9 cellular contexts compared by ENCODE assay signal in genomic region chr1:15741183-15741850, GRCh38. TPM values are rescaled to one million over a fixed set of nuclear protein-coding genes. Genes with fewer than 3 reads are reported as not detected.
A peak's percentile ranks its signal among the peaks of the same experiment; 100 is the strongest.
DNase-seq lines count a peak whose midpoint lies in the region; ATAC-seq, FAIRE-seq and TF ChIP-seq lines count a peak whose summit lies in the region.
"Had no signal": no experiment of that assay in that cellular context is flagged by ENCODE, and none has a peak within 500 bp of the region (broad histone marks: within the 10 kb centered on the region; RNA-seq: fewer than 3 reads in every experiment).

No MANE protein-coding gene starts in this region.

- H3K9ac ChIP-seq in MM.1S (ENCODE audit: low read length) (no peak overlapping the region), SK-N-SH (no peak overlapping the region)

- 0 out of 2 replicates have a peak overlapping the region, but pooled peaks have one; percentile 28 for H2AFZ ChIP-seq in MM.1S (ENCODE audit: low read length)
- H2AFZ ChIP-seq in SK-N-SH (ENCODE audit: low read depth): no peak overlapping the region

- ATAC-seq in Right ventricle myocardium superior (ENCODE audit: poor library complexity): peak; percentile 78

- no peak overlapping the region for H3K4me3 Mint-ChIP-seq in activated naive CD4-positive, alpha-beta T cell treated with anti-CD3 and anti-CD28 coated beads for 36 hours

- H3K4me1 ChIP-seq in MM.1S (ENCODE audit: low read length) (peaks cover 1% of the 10 kb centered on the region; the same call in 1 of the 2 replicates), SK-N-SH (ENCODE audit: control insufficient read depth in 1 of 2, insufficient read depth in 2 of 2, low read depth in 1 of 2, low read length in 1 of 2) (peaks cover 0 to 32% of the 10 kb centered on the region in 2 experiments; a peak in 1 of 4 replicates), uterus (no peaks in the 10 kb centered on the region)

- DNase-seq in GM18507 (ENCODE audit: extremely low spot score, insufficient read length, low read depth) (peak; percentile 85), MM.1S (peak; percentile 72), SK-N-SH (peak; percentile 88), Right ventricle myocardium superior (peak; percentile 86), posterior vena cava (ENCODE audit: low spot score) (peak; percentile 91), uterus (peak; percentile 80 to 82)
- peak; percentile 87 for DNase-seq in activated naive CD4-positive, alpha-beta T cell treated with anti-CD3 and anti-CD28 coated beads for 36 hours

- H3K27me3 Mint-ChIP-seq in activated naive CD4-positive, alpha-beta T cell treated with anti-CD3 and anti-CD28 coated beads for 36 hours (ENCODE audit: low read depth): no peaks in the 10 kb centered on the region

- H3K27ac ChIP-seq in 22Rv1: no peak overlapping the region
- H3K27ac ChIP-seq in MM.1S (ENCODE audit: low read length): no peak overlapping the region
- no peak overlapping the region for H3K27ac ChIP-seq in SK-N-SH (ENCODE audit: low read depth in 2 of 2, low read length in 1 of 2)
- no peak overlapping the region for H3K27ac ChIP-seq in uterus

- H3K27me3 ChIP-seq in MM.1S (replicated peaks; ENCODE audit: insufficient read depth, low read length) (no peaks in the 10 kb centered on the region), SK-N-SH (ENCODE audit: insufficient read depth) (no peaks in the 10 kb centered on the region), uterus (no peaks in the 10 kb centered on the region)

- H3K79me2 ChIP-seq in MM.1S (ENCODE audit: low read length) (no peaks in the 10 kb centered on the region), SK-N-SH (ENCODE audit: insufficient read depth) (no peaks in the 10 kb centered on the region)

- peak; percentile 96 for TF ChIP-seq CTCF in 22Rv1 (IDR thresholded peaks at IDR 0.05)
- peak; percentile 94 for TF ChIP-seq CTCF in MM.1S (IDR thresholded peaks at IDR 0.05; ENCODE audit: low read length)
- peak; percentile 68 for TF ChIP-seq CTCF in SK-N-SH (IDR thresholded peaks at IDR 0.05)
- TF ChIP-seq CTCF in uterus (IDR thresholded peaks at IDR 0.05): peak; percentile 75 to 90 (median 85)

- H3K36me3 ChIP-seq in MM.1S (replicated peaks; ENCODE audit: insufficient read depth, low read length): no peaks in the 10 kb centered on the region
- no peaks in the 10 kb centered on the region for H3K36me3 ChIP-seq in SK-N-SH (replicated peaks in 1 of 2; ENCODE audit: control insufficient read depth in 1 of 2, insufficient read depth in 2 of 2, low read length in 1 of 2)
- H3K36me3 ChIP-seq in uterus: no peaks in the 10 kb centered on the region

- no peak for TF ChIP-seq EP300 in SK-N-SH (IDR thresholded peaks at IDR 0.05; ENCODE audit: borderline replicate concordance in 1 of 2, low read depth in 1 of 2, low read length in 1 of 2)

- H3F3A ChIP-seq in MM.1S (ENCODE audit: insufficient read depth, low read length) (no peaks in the 10 kb centered on the region), SK-N-SH (replicated peaks; ENCODE audit: insufficient read depth) (no peaks in the 10 kb centered on the region)

- H3K36me3 Mint-ChIP-seq in activated naive CD4-positive, alpha-beta T cell treated with anti-CD3 and anti-CD28 coated beads for 36 hours (ENCODE audit: low read depth): no peaks in the 10 kb centered on the region

- 52% methylated on average over 12 of the region's 14 CpGs for WGBS in SK-N-SH (ENCODE audit: low lambda C conversion rate)

- H3K4me3 ChIP-seq in MM.1S (ENCODE audit: low read length) (no peak overlapping the region), SK-N-SH (ENCODE audit: low read depth in 2 of 2, low read length in 1 of 2) (peak overlapping the region in 1 of 2 experiments; percentile 46; a peak in 1 of 4 replicates), uterus (no peak overlapping the region)

- peak overlapping the region; percentile 19; the same call in 1 of the 2 replicates for H3K4me2 ChIP-seq in MM.1S (ENCODE audit: low read depth, low read length)
- H3K4me2 ChIP-seq in SK-N-SH: no peak overlapping the region

- no peaks in the 10 kb centered on the region for H3K9me3 Mint-ChIP-seq in activated naive CD4-positive, alpha-beta T cell treated with anti-CD3 and anti-CD28 coated beads for 36 hours

- H3K9me3 ChIP-seq in MM.1S (replicated peaks; ENCODE audit: insufficient read depth, low read length): no peaks in the 10 kb centered on the region
- H3K9me3 ChIP-seq in SK-N-SH: no peaks in the 10 kb centered on the region
- H3K9me3 ChIP-seq in uterus: no peaks in the 10 kb centered on the region

- peaks cover 5% of the 10 kb centered on the region for H3K4me1 Mint-ChIP-seq in activated naive CD4-positive, alpha-beta T cell treated with anti-CD3 and anti-CD28 coated beads for 36 hours (ENCODE audit: low read depth)

- FAIRE-seq in GM18507 (lab: Jason Lieb, UNC): peak; percentile 76

- no peak overlapping the region for H3K27ac Mint-ChIP-seq in activated naive CD4-positive, alpha-beta T cell treated with anti-CD3 and anti-CD28 coated beads for 36 hours

- intact Hi-C loops in activated naive CD4-positive, alpha-beta T cell treated with anti-CD3 and anti-CD28 coated beads for 36 hours (cut with micrococcal nuclease): loop anchor here (1.0 to 5.0 kb wide), 4 partner anchors 84 to 419 kb away; a partner anchor contains a TSS
- intact Hi-C loops in Right ventricle myocardium superior (cut with DNase I): loop anchor here (5.0 kb wide), 1 partner anchor 144 kb away; no protein-coding TSS in a partner anchor
- intact Hi-C loops in posterior vena cava (cut with DNase I): loop anchor here in 1 of 2 donors (1.0 kb wide), 1 partner anchor 50 kb away; no protein-coding TSS in a partner anchor
- intact Hi-C loops in uterus (cut with DNase I; ENCODE audit: low total_unique reads): loop anchor here (10.0 kb wide), 1 partner anchor 147 kb away; no protein-coding TSS in a partner anchor

- H3K9me2 ChIP-seq in MM.1S (replicated peaks; ENCODE audit: insufficient read depth, low read length) (no peaks in the 10 kb centered on the region), SK-N-SH (no peaks in the 10 kb centered on the region)

- POLR2A ChIA-PET in SK-N-SH (lab: Yijun Ruan, JAX): no interaction called here

- no peak for TF ChIP-seq POLR2A in uterus (IDR thresholded peaks at IDR 0.05)

- H4K20me1 ChIP-seq in MM.1S (ENCODE audit: insufficient read depth, low read length) (no peaks in the 10 kb centered on the region), SK-N-SH (ENCODE audit: insufficient read depth) (no peaks in the 10 kb centered on the region)

- peak; percentile 85 for TF ChIP-seq RAD21 in SK-N-SH (IDR thresholded peaks at IDR 0.05; ENCODE audit: low read length)

- CTCF ChIA-PET in SK-N-SH (lab: Yijun Ruan, JAX): interaction anchor here (0.6 to 2.3 kb wide), 36 partner anchors 9 to 418 kb away, joined by 3 to 14 read pairs (median 3); partner anchors contain the start of genes AGMAT, DDI2, DNAJC16 and FBLIM1
- CTCF ChIA-PET in activated naive CD4-positive, alpha-beta T cell treated with anti-CD3 and anti-CD28 coated beads for 36 hours (lab: Charles Lee): interaction anchor here (0.7 to 2.0 kb wide), 12 partner anchors 12 to 214 kb away, joined by 3 to 10 read pairs (median 4); no protein-coding TSS in a partner anchor

TF ChIP-seq in SK-N-SH, 30 proteins besides CTCF, POLR2A, EP300 and RAD21:
- no peak for TF ChIP-seq NRF1 (IDR thresholded peaks at IDR 0.05; ENCODE audit: low read depth, low read length)
- TF ChIP-seq TAF1 (IDR thresholded peaks at IDR 0.05; ENCODE audit: borderline replicate concordance, low read depth, low read length): no peak
- peak; percentile 40; the same call in 1 of the 2 replicates for TF ChIP-seq RCOR1 (IDR thresholded peaks at IDR 0.05; ENCODE audit: low read length)
- no peak for TF ChIP-seq TCF12 (IDR thresholded peaks at IDR 0.05)
- TF ChIP-seq SMC3 (IDR thresholded peaks at IDR 0.05; ENCODE audit: low read depth, low read length): peak; percentile 63

RNA-seq across cellular contexts. Expression of gene TMEM82, which starts 1.0 kb away (rescaled TPM):
- polyA plus RNA-seq in SK-N-SH (2012; rRNA removed): not detected in 2 replicates
- polyA plus RNA-seq in SK-N-SH (2012; cell fraction: cytosol; rRNA removed): not detected in 2 replicates
- polyA plus RNA-seq in SK-N-SH (2012; cell fraction: nucleus; rRNA removed): not detected in 2 replicates
- total RNA-seq in activated naive CD4-positive, alpha-beta T cell treated with anti-CD3 and anti-CD28 coated beads for 36 hours: not detected
- not detected for total RNA-seq in Right ventricle myocardium superior
- not detected for total RNA-seq in posterior vena cava
- not detected for total RNA-seq in uterus
- total RNA-seq: subcutaneous adipose tissue had no signal

RNA-seq across cellular contexts. Expression of gene SLC25A34, which starts 5.3 kb away (rescaled TPM):
- 1.2 and 1.4 TPM in 2 replicates for polyA plus RNA-seq in SK-N-SH (2012; rRNA removed)
- polyA plus RNA-seq in SK-N-SH (2012; cell fraction: cytosol; rRNA removed): 0.31 and 0.38 TPM in 2 replicates
- polyA plus RNA-seq in SK-N-SH (2012; cell fraction: nucleus; rRNA removed): 6.3 and 6.5 TPM in 2 replicates
- under 1 TPM; 0.43 to 0.74 TPM for total RNA-seq in activated naive CD4-positive, alpha-beta T cell treated with anti-CD3 and anti-CD28 coated beads for 36 hours
- total RNA-seq in Right ventricle myocardium superior (54.3 TPM), posterior vena cava (1 to 10 TPM; 1.2 to 1.6 TPM), uterus (1 to 10 TPM in 2 of 4 donors, under 1 TPM in 1, not detected in 1; 0.29 to 2.1 (median 1.6) TPM)

RNA-seq across cellular contexts. Expression of gene FBLIM1, which starts 17.3 kb away (rescaled TPM):
- 89.8 and 93.8 TPM in 2 replicates for polyA plus RNA-seq in SK-N-SH (2012; rRNA removed)
- 46.9 and 61.8 TPM in 2 replicates for polyA plus RNA-seq in SK-N-SH (2012; cell fraction: cytosol; rRNA removed)
- 155 and 177 TPM in 2 replicates for polyA plus RNA-seq in SK-N-SH (2012; cell fraction: nucleus; rRNA removed)
- not detected for total RNA-seq in activated naive CD4-positive, alpha-beta T cell treated with anti-CD3 and anti-CD28 coated beads for 36 hours
- total RNA-seq in Right ventricle myocardium superior (99.1 TPM), posterior vena cava (100 to 1,000 TPM; 224 to 328 TPM), uterus (10 to 100 TPM; 12.9 to 96.9 (median 74.3) TPM)

RNA-seq across cellular contexts. Expression of gene PLEKHM2, which starts 57.2 kb away (rescaled TPM):
- 37.0 and 38.9 TPM in 2 replicates for polyA plus RNA-seq in SK-N-SH (2012; rRNA removed)
- 13.2 and 22.5 TPM in 2 replicates for polyA plus RNA-seq in SK-N-SH (2012; cell fraction: cytosol; rRNA removed)
- 94.8 and 96.6 TPM in 2 replicates for polyA plus RNA-seq in SK-N-SH (2012; cell fraction: nucleus; rRNA removed)
- 10 to 100 TPM; 44.2 to 48.3 TPM for total RNA-seq in activated naive CD4-positive, alpha-beta T cell treated with anti-CD3 and anti-CD28 coated beads for 36 hours
- total RNA-seq in Right ventricle myocardium superior (81.7 TPM), posterior vena cava (10 to 100 TPM; 62.6 to 75.9 TPM), uterus (10 to 100 TPM; 21.3 to 70.2 (median 30.7) TPM)

Comparison
In these comparisons a context has a peak if more than half of its experiments do, and no peak if none do; other contexts are left out.
1. RNA of gene SLC25A34, which starts 5.3 kb away (total RNA-seq): 54.3 TPM in Right ventricle myocardium superior (single experiment); 0.29 to 2.1 TPM in uterus, 1.2 to 1.6 TPM in posterior vena cava and 0.43 to 0.74 TPM in activated naive CD4-positive, alpha-beta T cell treated with anti-CD3 and anti-CD28 coated beads for 36 hours; every median in the first group is over 10 times any median in the second.
2. RNA of gene FBLIM1, which starts 17.3 kb away (total RNA-seq): 224 to 328 TPM in posterior vena cava, 99.1 TPM in Right ventricle myocardium superior (single experiment) and 12.9 to 96.9 TPM in uterus; not detected in activated naive CD4-positive, alpha-beta T cell treated with anti-CD3 and anti-CD28 coated beads for 36 hours; every median in the first group is over 10 times any median in the second.
3. Peak in every context shown above with its lines, with median percentiles within 50 percentile points of each other: CTCF ChIP-seq and DNase-seq.